In genomic region chr1:171740356-171740863, GRCh38 we compare ENCODE assay signal across 10 cellular contexts. TPM values are rescaled to one million over a fixed set of nuclear protein-coding genes. Genes with fewer than 3 reads are reported as not detected.
DNase-seq lines count a peak whose midpoint lies in the region; ATAC-seq, FAIRE-seq and TF ChIP-seq lines count a peak whose summit lies in the region.
"Had no signal": no experiment of that assay in that cellular context is flagged by ENCODE, and none has a peak within 500 bp of the region (broad histone marks: within the 10 kb centered on the region; RNA-seq: fewer than 3 reads in every experiment).

No MANE protein-coding gene starts in this region.

- WGBS in SK-N-SH (ENCODE audit: low lambda C conversion rate), result 68% methylated on average over 2 of the region's 2 CpGs

- TF ChIP-seq POLR2A in GM12892 (IDR thresholded peaks at IDR 0.05; ENCODE audit: low read depth, low read length), result no peak

- H3K4me2 ChIP-seq in SK-N-SH, result peak overlapping the region; percentile 86

- ATAC-seq in SK-N-SH treated with all-trans-retinoic acid at 6 μM for 48 hours, result no peak
- no peak for ATAC-seq in T-cell (replicated peaks in 1 of 4)
- ATAC-seq in GM18502 (IDR thresholded peaks at IDR 0.05; ENCODE audit: poor library complexity, unreplicated experiment), result no peak

- H3K4me3 ChIP-seq in SK-N-SH (ENCODE audit: low read depth in 2 of 2, low read length in 1 of 2) (peak overlapping the region; percentile 59 to 96; a peak in 3 of 4 replicates), fibroblast of mammary gland (ENCODE audit: control insufficient read depth, low read depth, low read length) (peak overlapping the region; percentile 95), skeletal muscle tissue (ENCODE audit: low read length in 3 of 3) (peak overlapping the region in 2 of 3 donors; percentile 90 to 97)

- TF ChIP-seq EP300 in SK-N-SH (IDR thresholded peaks at IDR 0.05; ENCODE audit: borderline replicate concordance in 1 of 2, low read depth in 1 of 2, low read length in 1 of 2), result no peak

- H3K4me1 Mint-ChIP-seq in T-cell, result peaks cover 59 to 64% (median 61%) of the 10 kb centered on the region in 3 donors

- peak overlapping the region; percentile 95 to 100 (median 99) for H3K4me3 Mint-ChIP-seq in T-cell

- no peak for TF ChIP-seq RAD21 in SK-N-SH (IDR thresholded peaks at IDR 0.05; ENCODE audit: low read length)

- H3K9ac ChIP-seq in SK-N-SH (no peak overlapping the region), skeletal muscle tissue (ENCODE audit: low read depth in 1 of 3, low read length in 3 of 3) (peak overlapping the region in 1 of 3 donors; percentile 95)

- peaks cover 19 to 22% of the 10 kb centered on the region in 2 experiments for H3K4me1 ChIP-seq in SK-N-SH (ENCODE audit: control insufficient read depth in 1 of 2, insufficient read depth in 2 of 2, low read depth in 1 of 2, low read length in 1 of 2)
- H3K4me1 ChIP-seq in skeletal muscle tissue (ENCODE audit: control insufficient read depth in 3 of 3, insufficient read depth in 3 of 3, low read length in 3 of 3), result peaks cover 20 to 26% (median 21%) of the 10 kb centered on the region in 3 donors

- H3K27me3 Mint-ChIP-seq in T-cell, result no peaks in the 10 kb centered on the region

- H3K9me3 ChIP-seq in SK-N-SH (no peaks in the 10 kb centered on the region), skeletal muscle tissue (ENCODE audit: control insufficient read depth in 3 of 3, low read length in 3 of 3) (no peaks in the 10 kb centered on the region)
- H3K9me3 ChIP-seq: ovary had no signal

- peaks cover 19% of the 10 kb centered on the region for H3K36me3 Mint-ChIP-seq in T-cell

- POLR2A ChIA-PET in SK-N-SH (lab: Yijun Ruan, JAX), result no interaction called here
- POLR2A ChIA-PET in T-cell (lab: Charles Lee), result interaction anchor here in 1 of 2 donors (0.5 to 0.8 kb wide), 3 partner anchors 9 to 40 kb away, joined by 3 to 5 read pairs (median 4); no protein-coding TSS in a partner anchor

- H3K27me3 ChIP-seq in SK-N-SH (ENCODE audit: insufficient read depth), result no peaks in the 10 kb centered on the region
- H3K27me3 ChIP-seq in skeletal muscle tissue (ENCODE audit: control insufficient read depth in 3 of 3, insufficient read depth in 3 of 3, low read length in 3 of 3), result no peaks in the 10 kb centered on the region
- H3K27me3 ChIP-seq: ovary had no signal

- no peaks in the 10 kb centered on the region for H3K9me3 Mint-ChIP-seq in T-cell

- H3K27ac ChIP-seq in SK-N-SH (ENCODE audit: low read depth in 2 of 2, low read length in 1 of 2) (peak overlapping the region in 1 of 2 experiments; percentile 30; a peak in 2 of 4 replicates), skeletal muscle tissue (ENCODE audit: low read depth, low read length) (no peak overlapping the region)

- TF ChIP-seq CTCF in SK-N-SH (IDR thresholded peaks at IDR 0.05), result no peak
- no peak for TF ChIP-seq CTCF in fibroblast of mammary gland (conservative IDR thresholded peaks at IDR 0.05; ENCODE audit: control insufficient read depth, insufficient read depth, low read depth, low read length)

- peaks cover 10% of the 10 kb centered on the region for H3F3A ChIP-seq in SK-N-SH (replicated peaks; ENCODE audit: insufficient read depth)

- H2AFZ ChIP-seq in SK-N-SH (ENCODE audit: low read depth), result no peak overlapping the region

- CTCF ChIA-PET in SK-N-SH (lab: Yijun Ruan, JAX), result interaction anchor here (1.0 to 5.1 kb wide), 5 partner anchors 10 to 255 kb away, joined by 4 to 20 read pairs (median 7); partner anchors contain the start of gene PRRC2C
- CTCF ChIA-PET in T-cell (lab: Charles Lee), result interaction anchor here (0.6 to 1.3 kb wide), 8 partner anchors 9 to 427 kb away, joined by 3 to 7 read pairs (median 3); partner anchors contain the start of genes FMO4 (in 1 of the 2), METTL13 (in 1 of the 2) and PRRC2C (in 1 of the 2)

- H3K27ac Mint-ChIP-seq in T-cell, result peak overlapping the region; percentile 100

- DNase-seq in SK-N-SH (no peak), T-cell (no peak), fibroblast of mammary gland (ENCODE audit: low read depth) (no peak), NCI-H2029 (lab: John Stamatoyannopoulos, UW) (no peak), GM12892 (ENCODE audit: insufficient read length) (no peak)
- DNase-seq: 8988T, ovary had no signal

- no peaks in the 10 kb centered on the region for H3K9me2 ChIP-seq in SK-N-SH

- H4K20me1 ChIP-seq in SK-N-SH (ENCODE audit: insufficient read depth), result no peaks in the 10 kb centered on the region

- no peak for FAIRE-seq in GM12892 (lab: Jason Lieb, UNC)

- H3K79me2 ChIP-seq in SK-N-SH (ENCODE audit: insufficient read depth), result peaks cover 26% of the 10 kb centered on the region

- H3K36me3 ChIP-seq in SK-N-SH (replicated peaks in 1 of 2; ENCODE audit: control insufficient read depth in 1 of 2, insufficient read depth in 2 of 2, low read length in 1 of 2), result peaks cover 19 to 25% of the 10 kb centered on the region in 2 experiments
- peaks cover 7 to 25% (median 12%) of the 10 kb centered on the region in 3 donors for H3K36me3 ChIP-seq in skeletal muscle tissue (ENCODE audit: control insufficient read depth in 3 of 3, insufficient read depth in 3 of 3, low read length in 3 of 3)
- H3K36me3 ChIP-seq: ovary had no signal

TF ChIP-seq in SK-N-SH, 30 proteins besides CTCF, POLR2A, EP300 and RAD21:
- no peak for TF ChIP-seq POLR2AphosphoS5 (IDR thresholded peaks at IDR 0.05; ENCODE audit: low read depth, low read length)
- TF ChIP-seq MEF2A (IDR thresholded peaks at IDR 0.05; ENCODE audit: borderline replicate concordance, low read depth), result no peak
- no peak for TF ChIP-seq SIN3A (IDR thresholded peaks at IDR 0.05; ENCODE audit: borderline replicate concordance, low read depth, low read length)

TF ChIP-seq in SK-N-SH treated with all-trans-retinoic acid at 6 μM for 48 hours, 23 proteins besides CTCF, POLR2A, EP300 and RAD21 (continues in another document):
- TF ChIP-seq BACH2 (CRISPR knock-in tag; IDR thresholded peaks at IDR 0.05; ENCODE audit: borderline replicate concordance), result no peak
- TF ChIP-seq ZFP3 (CRISPR knock-in tag; IDR thresholded peaks at IDR 0.05), result no peak
- no peak for TF ChIP-seq CSDC2 (CRISPR knock-in tag; IDR thresholded peaks at IDR 0.05)
- TF ChIP-seq SNAI2 (CRISPR knock-in tag; IDR thresholded peaks at IDR 0.05), result no peak
- TF ChIP-seq GLIS3 (CRISPR knock-in tag; IDR thresholded peaks at IDR 0.05), result no peak
- no peak for TF ChIP-seq CSRNP3 (CRISPR knock-in tag; IDR thresholded peaks at IDR 0.05)
- no peak for TF ChIP-seq CREB5 (CRISPR knock-in tag; IDR thresholded peaks at IDR 0.05; ENCODE audit: low read depth)
- no peak for TF ChIP-seq ZFP30 (CRISPR knock-in tag; IDR thresholded peaks at IDR 0.05)
- TF ChIP-seq ZNF70 (CRISPR knock-in tag; IDR thresholded peaks at IDR 0.05), result no peak
- no peak for TF ChIP-seq ZNF565 (CRISPR knock-in tag; conservative IDR thresholded peaks at IDR 0.05; ENCODE audit: low read depth)
- no peak for TF ChIP-seq PATZ1 (CRISPR knock-in tag; IDR thresholded peaks at IDR 0.05; ENCODE audit: borderline replicate concordance)
- no peak for TF ChIP-seq ARNTL (CRISPR knock-in tag; IDR thresholded peaks at IDR 0.05; ENCODE audit: borderline replicate concordance, low read depth)

RNA-seq across cellular contexts. Expression of gene VAMP4, which starts 1.5 kb away (rescaled TPM):
- polyA plus RNA-seq in SK-N-SH (2012; rRNA removed), result 2.5 and 3.3 TPM in 2 replicates
- polyA plus RNA-seq in SK-N-SH (2012; cell fraction: cytosol; rRNA removed), result 4.4 and 4.8 TPM in 2 replicates
- 2.6 and 5.1 TPM in 2 replicates for polyA plus RNA-seq in SK-N-SH (2012; cell fraction: nucleus; rRNA removed)
- total RNA-seq in T-cell (10 to 100 TPM; 17.8 to 39.9 (median 33.9) TPM), skeletal muscle tissue (3.7 TPM)
- polyA plus RNA-seq in GM12892 (2012; ENCODE audit: missing spikeins), result 6.6 TPM

RNA-seq across cellular contexts. Expression of gene METTL13, which starts 41.0 kb away (rescaled TPM):
- polyA plus RNA-seq in SK-N-SH (2012; rRNA removed), result 32.7 and 41.2 TPM in 2 replicates
- 30.4 and 36.8 TPM in 2 replicates for polyA plus RNA-seq in SK-N-SH (2012; cell fraction: cytosol; rRNA removed)
- 24.8 and 31.7 TPM in 2 replicates for polyA plus RNA-seq in SK-N-SH (2012; cell fraction: nucleus; rRNA removed)
- 10 to 100 TPM; 16.0 to 37.6 (median 35.2) TPM for total RNA-seq in T-cell
- 11.0 TPM for total RNA-seq in skeletal muscle tissue
- polyA plus RNA-seq in GM12892 (2012; ENCODE audit: missing spikeins), result 21.3 TPM
